Comparison of ENCODE assay signal across 5 cellular contexts in genomic region chr16:57547524-57547923, GRCh38. TPM values are rescaled to one million over a fixed set of nuclear protein-coding genes. Genes with fewer than 3 reads are reported as not detected.
"Had no signal": no experiment of that assay in that cellular context is flagged by ENCODE, and none has a peak within 500 bp of the region (broad histone marks: within the 10 kb centered on the region; RNA-seq: fewer than 3 reads in every experiment).

No MANE protein-coding gene starts in this region.

RNA-seq across cellular contexts. Expression of gene ADGRG5, which starts 5.1 kb away (rescaled TPM):
- total RNA-seq: ascending aorta, cardiac muscle cell, LHCN-M2, NCI-H460, SJSA1 had no signal
